In the genomic region with DNA sequence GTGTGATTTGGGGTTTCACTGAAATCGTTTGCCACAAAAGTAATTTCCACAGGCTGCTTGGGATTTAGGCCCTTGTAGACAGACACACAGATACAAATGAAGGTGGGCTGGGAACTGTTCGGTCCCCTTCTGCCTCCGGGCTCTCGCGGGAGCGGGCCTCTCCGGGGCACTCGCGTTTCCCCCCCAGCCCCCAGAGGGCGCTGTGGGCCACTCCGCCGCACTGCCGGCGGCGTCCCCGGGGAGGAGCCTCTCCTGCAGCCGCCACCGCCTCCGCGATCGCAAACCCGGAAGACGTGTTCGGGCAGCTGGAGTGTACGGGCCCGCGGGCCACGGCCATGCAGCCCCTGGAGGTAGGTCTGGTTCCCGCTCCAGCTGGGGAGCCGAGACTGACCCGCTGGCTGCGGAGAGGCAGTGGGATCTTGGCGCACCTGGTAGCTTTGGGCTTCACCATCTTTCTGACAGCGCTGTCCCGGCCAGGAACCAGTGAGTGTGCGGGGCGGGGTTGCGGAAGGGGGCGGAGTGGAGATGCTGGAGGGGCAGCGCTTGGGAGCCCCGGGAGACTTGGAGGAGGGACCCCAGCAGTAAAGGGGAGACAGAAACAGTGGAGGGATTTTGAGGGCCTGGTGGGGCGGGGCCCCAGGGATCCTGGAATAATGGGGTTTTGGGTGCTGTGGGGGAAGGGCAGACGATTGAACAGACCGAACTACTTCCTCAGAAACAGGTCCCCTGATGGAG, we compare ENCODE assay signal across 7 cellular contexts.
DNase-seq lines count a peak whose midpoint lies in the region; ATAC-seq and TF ChIP-seq lines count a peak whose summit lies in the region.

A gene with protein sequence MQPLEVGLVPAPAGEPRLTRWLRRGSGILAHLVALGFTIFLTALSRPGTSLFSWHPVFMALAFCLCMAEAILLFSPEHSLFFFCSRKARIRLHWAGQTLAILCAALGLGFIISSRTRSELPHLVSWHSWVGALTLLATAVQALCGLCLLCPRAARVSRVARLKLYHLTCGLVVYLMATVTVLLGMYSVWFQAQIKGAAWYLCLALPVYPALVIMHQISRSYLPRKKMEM (plus strand): TSS at position 290 of the 735 bp plus-strand sequence. CDS start 46 bp downstream, at position 336.

- ATAC-seq in HG02759 (IDR thresholded peaks at IDR 0.05; ENCODE audit: unreplicated experiment) = peak; percentile 94

- peak within 1 kb of the TSS; percentile 97 for H3K4me3 ChIP-seq in retinal pigment epithelial cell (ENCODE audit: low read length)

- TF ChIP-seq CTCF in GM13976 (IDR thresholded peaks at IDR 0.05; ENCODE audit: borderline replicate concordance, control extremely low read depth, extremely low read depth, insufficient read depth, missing control alignments) (peak; percentile 88), retinal pigment epithelial cell (conservative IDR thresholded peaks at IDR 0.05; ENCODE audit: low read depth, low read length) (peak; percentile 87)

- in situ Hi-C loops in GM13976 (cut with MboI; ENCODE audit: low sequenced_read_pairs, unreplicated experiment) = no loop called here

- peak; percentile 96 for DNase-seq in GM13976 (ENCODE audit: low spot score)
- peak; percentile 73 for DNase-seq in NCI-H128 (lab: John Stamatoyannopoulos, UW; ENCODE audit: unreplicated experiment)
- DNase-seq in T-helper 2 cell = peak; percentile 83 to 90 (median 85)
- peak in 57 of 58 donors; percentile 20 to 92 (median 78) for DNase-seq in anterior cingulate cortex (lab: John Stamatoyannopoulos, UW)
- peak; percentile 93 for DNase-seq in hepatic stellate cell (ENCODE audit: low spot score)
- no peak for DNase-seq in retinal pigment epithelial cell (ENCODE audit: low read depth)
